8 cellular contexts compared by ENCODE assay signal in the genomic region with DNA sequence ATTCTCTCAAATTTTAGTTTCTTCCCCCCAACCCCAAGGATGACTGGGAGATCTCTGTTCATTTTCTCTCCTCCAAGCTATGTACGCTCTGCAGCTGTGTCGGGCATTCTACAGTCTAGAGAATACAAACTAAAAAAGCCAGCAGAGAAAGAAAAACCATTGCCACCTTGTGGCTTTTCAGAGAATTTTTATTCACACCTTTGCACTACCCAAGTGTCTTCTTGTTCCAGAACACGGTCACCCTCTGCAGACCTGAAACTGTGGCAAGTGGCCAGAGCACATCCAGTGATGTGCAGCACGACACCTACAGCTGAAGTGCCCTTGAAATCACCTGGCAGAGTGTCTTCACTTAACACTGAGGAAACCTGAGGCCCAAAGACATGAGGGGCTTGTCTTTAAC.
DNase-seq lines count a peak whose midpoint lies in the region; ATAC-seq and TF ChIP-seq lines count a peak whose summit lies in the region.

No MANE protein-coding gene starts in this region.

- DNase-seq in NCI-H526 (lab: John Stamatoyannopoulos, UW) (peak; percentile 1 to 12), NCI-H526 treated with DMSO at 0.1 percent for 48 hours (lab: John Stamatoyannopoulos, UW) (no peak), adipocyte (ENCODE audit: low read depth) (peak; percentile 53), left colon (no peak)
- no peak for DNase-seq in stimulated activated CD4-positive, alpha-beta T cell treated with anti-CD3 and anti-CD28 coated beads, Interleukin-15, amount 100 ng/mL, for 24 hours
- DNase-seq in activated CD4-positive, alpha-beta T cell treated with anti-CD3 and anti-CD28 coated beads for 1 hour, result no peak

- no peaks in the 10 kb centered on the region for H3K36me3 ChIP-seq in adipocyte (ENCODE audit: control insufficient read depth, insufficient read depth, low read length, severe bottlenecking)

- no peak overlapping the region for H3K4me3 ChIP-seq in adipocyte (ENCODE audit: low read length)

- H3K9ac ChIP-seq in adipocyte (ENCODE audit: low read length), result no peak overlapping the region

- ATAC-seq in left colon, result peak; percentile 71
- no peak for ATAC-seq in GM19328 (IDR thresholded peaks at IDR 0.05; ENCODE audit: unreplicated experiment)

- peaks cover 8% of the 10 kb centered on the region for H3K4me1 ChIP-seq in adipocyte (ENCODE audit: control insufficient read depth, insufficient read depth, low read length)

- intact Hi-C loops in left colon (cut with DNase I, micrococcal nuclease), result no loop called here

- H3K27me3 ChIP-seq in adipocyte (replicated peaks; ENCODE audit: control insufficient read depth, insufficient read depth, low read length), result no peaks in the 10 kb centered on the region

- H3K9me3 ChIP-seq in adipocyte (ENCODE audit: control insufficient read depth, low read length), result no peaks in the 10 kb centered on the region

- peak; percentile 37 for TF ChIP-seq CTCF in LNCAP (IDR thresholded peaks at IDR 0.05)

Comparison
In these comparisons a context has a peak if more than half of its experiments do, and no peak if none do; other contexts are left out.
1. DNase-seq: peak in NCI-H526 (2 of 2) and adipocyte (single experiment); none in NCI-H526 treated with DMSO at 0.1 percent for 48 hours (single experiment), left colon (0 of 2), stimulated activated CD4-positive, alpha-beta T cell treated with anti-CD3 and anti-CD28 coated beads, Interleukin-15, amount 100 ng/mL, for 24 hours (single experiment) and activated CD4-positive, alpha-beta T cell treated with anti-CD3 and anti-CD28 coated beads for 1 hour (single experiment).